In genomic region chr10:3045471-3046209, GRCh38 we compare ENCODE assay signal across 8 cellular contexts. TPM values are rescaled to one million over a fixed set of nuclear protein-coding genes. Genes with fewer than 3 reads are reported as not detected.
A peak's percentile ranks its signal among the peaks of the same experiment; 100 is the strongest.
DNase-seq lines count a peak whose midpoint lies in the region; ATAC-seq, FAIRE-seq and TF ChIP-seq lines count a peak whose summit lies in the region.

No MANE protein-coding gene starts in this region.

- ATAC-seq in K562 (peak; percentile 98), GM21576 (IDR thresholded peaks at IDR 0.05; ENCODE audit: unreplicated experiment) (no peak)

- POLR2A ChIA-PET in K562 (lab: Yijun Ruan, JAX), result interaction anchor here (0.5 to 0.7 kb wide), 3 partner anchors 109 to 1387 kb away, joined by 3 to 4 read pairs (median 4); no protein-coding TSS in a partner anchor

- WGBS in K562 (ENCODE audit: insufficient coverage, low coverage, missing lambda C conversion rate), result 27% methylated on average over 8 of the region's 11 CpGs

- H3K79me2 ChIP-seq in K562 (ENCODE audit: control insufficient read depth, insufficient read depth, low read length), result no peaks in the 10 kb centered on the region

- H3K4me2 ChIP-seq in K562 (ENCODE audit: insufficient read depth, low read length), result peak overlapping the region; percentile 60
- H3K4me2 ChIP-seq in skeletal muscle satellite cell (ENCODE audit: low read length), result peak overlapping the region; percentile 78

- FAIRE-seq in K562 (lab: Jason Lieb, UNC), result peak; percentile 89

- H3K9me3 ChIP-seq in K562 (replicated peaks; ENCODE audit: control insufficient read depth, insufficient read depth, low read depth, low read length) (no peaks in the 10 kb centered on the region), iPS-18a (ENCODE audit: control insufficient read depth, low read depth, low read length) (peaks cover 4% of the 10 kb centered on the region), skeletal muscle satellite cell (replicated peaks; ENCODE audit: low read length) (no peaks in the 10 kb centered on the region)

- no TSS peak for BruUV-seq in K562 (replicated peaks; lab: Mats Ljungman, UMichigan)

- peak overlapping the region; percentile 88 for H2AFZ ChIP-seq in K562 (ENCODE audit: low read depth, low read length)

- no peaks in the 10 kb centered on the region for H4K20me1 ChIP-seq in K562 (replicated peaks; ENCODE audit: control insufficient read depth, insufficient read depth, low read length)

- TF ChIP-seq POLR2A in K562 (conservative IDR thresholded peaks at IDR 0.05), result no peak

- peak; percentile 7 to 23; a peak in 1 of 4 replicates for TF ChIP-seq RAD21 in K562 (CRISPR knock-in tag; conservative IDR thresholded peaks at IDR 0.05 in 1 of 2, IDR thresholded peaks at IDR 0.05 in 1 of 2)

- peak overlapping the region; percentile 59; the same call in 2 of the 3 replicates for H3K27ac ChIP-seq in K562 (ENCODE audit: extremely low read depth, low read depth, low read length)
- H3K27ac ChIP-seq in iPS-18a (ENCODE audit: low read length), result no peak overlapping the region

- CTCF ChIA-PET in K562 (lab: Yijun Ruan, JAX; ENCODE audit: low intra/inter-chr PET ratio), result interaction anchor here (1.1 to 1.3 kb wide), 2 partner anchors 117 to 118 kb away, joined by 3 read pairs; no protein-coding TSS in a partner anchor

- H3K4me1 ChIP-seq in K562 (replicated peaks in 1 of 2; ENCODE audit: control insufficient read depth in 2 of 2, insufficient read depth in 2 of 2, low read length in 2 of 2) (peaks cover 12 to 21% of the 10 kb centered on the region in 2 experiments), iPS-18a (ENCODE audit: control insufficient read depth, low read depth, low read length) (peaks cover 18% of the 10 kb centered on the region), skeletal muscle satellite cell (ENCODE audit: control insufficient read depth, insufficient read depth, low read length) (peaks cover 55% of the 10 kb centered on the region)

- no peak overlapping the region for H3K4me3 ChIP-seq in HFF-Myc (replicated peaks; ENCODE audit: low read depth, low read length)
- no peak overlapping the region for H3K4me3 ChIP-seq in K562
- peak overlapping the region; percentile 9 for H3K4me3 ChIP-seq in iPS-18a (ENCODE audit: low read length)
- peak overlapping the region; percentile 52 for H3K4me3 ChIP-seq in skeletal muscle satellite cell (ENCODE audit: low read length)

- H3K36me3 ChIP-seq in K562 (ENCODE audit: control insufficient read depth, insufficient read depth, low read length), result no peaks in the 10 kb centered on the region
- H3K36me3 ChIP-seq in iPS-18a (ENCODE audit: control insufficient read depth, low read depth, low read length), result no peaks in the 10 kb centered on the region
- H3K36me3 ChIP-seq in skeletal muscle satellite cell (ENCODE audit: insufficient read depth, low read length), result no peaks in the 10 kb centered on the region

- H3K9me1 ChIP-seq in K562 (ENCODE audit: control insufficient read depth, insufficient read depth, low read length), result no peaks in the 10 kb centered on the region

- TF ChIP-seq CTCF in HFF-Myc (IDR thresholded peaks at IDR 0.05; ENCODE audit: low read depth, low read length, missing control alignments) (peak; percentile 18), K562 (IDR thresholded peaks at IDR 0.05 in 2 of 3, conservative IDR thresholded peaks at IDR 0.05 in 1 of 3; ENCODE audit: insufficient read depth in 2 of 3, low read depth in 1 of 3, low read length in 3 of 3) (peak; percentile 41 to 60 (median 44); a peak in 5 of 6 replicates), GM10266 (IDR thresholded peaks at IDR 0.05; ENCODE audit: control insufficient read depth, insufficient read depth, low read depth, missing control alignments) (no peak)

- H3K9ac ChIP-seq in K562 (ENCODE audit: insufficient read depth in 1 of 2, low read depth in 2 of 2, low read length in 2 of 2) (peak overlapping the region; percentile 11 to 37; a peak in 3 of 4 replicates), iPS-18a (ENCODE audit: low read length) (peak overlapping the region; percentile 12), skeletal muscle satellite cell (ENCODE audit: low read depth, low read length) (peak overlapping the region; percentile 73)

- in situ Hi-C loops in K562 (cut with MboI), result loop anchor here (5.0 kb wide), 1 partner anchor 118 kb away; no protein-coding TSS in a partner anchor

- H3K27me3 ChIP-seq in K562 (ENCODE audit: control insufficient read depth in 2 of 2, insufficient read depth in 2 of 2, low read length in 2 of 2), result no peaks in the 10 kb centered on the region; a peak in 1 of 5 replicates
- no peaks in the 10 kb centered on the region for H3K27me3 ChIP-seq in iPS-18a (ENCODE audit: control insufficient read depth, insufficient read depth, low read length)
- H3K27me3 ChIP-seq in skeletal muscle satellite cell (ENCODE audit: control insufficient read depth, insufficient read depth, low read length), result no peaks in the 10 kb centered on the region

- intact Hi-C loops in K562 (cut with micrococcal nuclease), result no loop called here

- peak; percentile 49; the same call in 1 of the 2 replicates for TF ChIP-seq EP300 in K562 (IDR thresholded peaks at IDR 0.05; ENCODE audit: low read length)

- DNase-seq in HFF-Myc (ENCODE audit: extremely low read depth, low read depth) (no peak), K562 (ENCODE audit: extremely low read depth in 1 of 4, low spot score in 3 of 4) (peak; percentile 83 to 91 (median 84)), NCI-H774 (lab: John Stamatoyannopoulos, UW) (no peak), GM10266 (ENCODE audit: extremely low spot score) (no peak), LoVo (ENCODE audit: low spot score) (no peak)

TF ChIP-seq in K562, 482 proteins besides CTCF, POLR2A, EP300 and RAD21 (continues in another document):
- TF ChIP-seq MYNN (IDR thresholded peaks at IDR 0.05), result peak; percentile 64; the same call in 1 of the 2 replicates
- no peak for TF ChIP-seq MYNN (CRISPR knock-in tag; IDR thresholded peaks at IDR 0.05)
- TF ChIP-seq, protein P1, sequence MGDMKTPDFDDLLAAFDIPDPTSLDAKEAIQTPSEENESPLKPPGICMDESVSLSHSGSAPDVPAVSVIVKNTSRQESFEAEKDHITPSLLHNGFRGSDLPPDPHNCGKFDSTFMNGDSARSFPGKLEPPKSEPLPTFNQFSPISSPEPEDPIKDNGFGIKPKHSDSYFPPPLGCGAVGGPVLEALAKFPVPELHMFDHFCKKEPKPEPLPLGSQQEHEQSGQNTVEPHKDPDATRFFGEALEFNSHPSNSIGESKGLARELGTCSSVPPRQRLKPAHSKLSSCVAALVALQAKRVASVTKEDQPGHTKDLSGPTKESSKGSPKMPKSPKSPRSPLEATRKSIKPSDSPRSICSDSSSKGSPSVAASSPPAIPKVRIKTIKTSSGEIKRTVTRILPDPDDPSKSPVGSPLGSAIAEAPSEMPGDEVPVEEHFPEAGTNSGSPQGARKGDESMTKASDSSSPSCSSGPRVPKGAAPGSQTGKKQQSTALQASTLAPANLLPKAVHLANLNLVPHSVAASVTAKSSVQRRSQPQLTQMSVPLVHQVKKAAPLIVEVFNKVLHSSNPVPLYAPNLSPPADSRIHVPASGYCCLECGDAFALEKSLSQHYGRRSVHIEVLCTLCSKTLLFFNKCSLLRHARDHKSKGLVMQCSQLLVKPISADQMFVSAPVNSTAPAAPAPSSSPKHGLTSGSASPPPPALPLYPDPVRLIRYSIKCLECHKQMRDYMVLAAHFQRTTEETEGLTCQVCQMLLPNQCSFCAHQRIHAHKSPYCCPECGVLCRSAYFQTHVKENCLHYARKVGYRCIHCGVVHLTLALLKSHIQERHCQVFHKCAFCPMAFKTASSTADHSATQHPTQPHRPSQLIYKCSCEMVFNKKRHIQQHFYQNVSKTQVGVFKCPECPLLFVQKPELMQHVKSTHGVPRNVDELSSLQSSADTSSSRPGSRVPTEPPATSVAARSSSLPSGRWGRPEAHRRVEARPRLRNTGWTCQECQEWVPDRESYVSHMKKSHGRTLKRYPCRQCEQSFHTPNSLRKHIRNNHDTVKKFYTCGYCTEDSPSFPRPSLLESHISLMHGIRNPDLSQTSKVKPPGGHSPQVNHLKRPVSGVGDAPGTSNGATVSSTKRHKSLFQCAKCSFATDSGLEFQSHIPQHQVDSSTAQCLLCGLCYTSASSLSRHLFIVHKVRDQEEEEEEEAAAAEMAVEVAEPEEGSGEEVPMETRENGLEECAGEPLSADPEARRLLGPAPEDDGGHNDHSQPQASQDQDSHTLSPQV (IDR thresholded peaks at IDR 0.05), result peak; percentile 78
- TF ChIP-seq ATF3 (IDR thresholded peaks at IDR 0.05), result peak; percentile 82
- peak; percentile 34; the same call in 1 of the 2 replicates for TF ChIP-seq ATF3 (CRISPR knock-in tag; conservative IDR thresholded peaks at IDR 0.05)

RNA-seq across cellular contexts. Expression of gene PFKP, which starts 21.7 kb away (rescaled TPM):
- 153 and 281 TPM in 2 replicates for total RNA-seq in K562 (2011; cell fraction: chromatin; rRNA removed; ENCODE audit: low replicate concordance)
- 147 and 149 TPM in 2 replicates for total RNA-seq in K562 (2011; cell fraction: nucleolus; rRNA removed)
- 120 and 125 TPM in 2 replicates for total RNA-seq in K562 (2011; cell fraction: nucleoplasm; rRNA removed)
- total RNA-seq in K562 (2014; rRNA removed), result 91.6 and 109 TPM in 2 replicates
- 83.2 and 89.5 TPM in 2 replicates for total RNA-seq in K562 (2014; rRNA removed; fragmentation: Illumina TruSeq; extraction: Trizol)
- total RNA-seq in K562 (2015; rRNA removed; fragmentation: Illumina TruSeq; extraction: Trizol), result 62.1 and 65.2 TPM in 2 replicates
- total RNA-seq in K562 (2021), result 108 and 116 TPM in 2 replicates
- 34.7 and 50.3 TPM in 2 replicates for polyA plus RNA-seq in K562 (2011; rRNA removed)
- 29.5 and 50.9 TPM in 2 replicates for polyA plus RNA-seq in K562 (2011; cell fraction: cytosol; rRNA removed)
- polyA plus RNA-seq in K562 (2011; cell fraction: nucleus; rRNA removed), result 96.2 and 154 TPM in 2 replicates
- 94.4 and 95.0 TPM in 2 replicates for polyA plus RNA-seq in K562 (2012)
- 57.4 and 72.3 TPM in 2 replicates for polyA plus RNA-seq in K562 (2014; fragmentation: Illumina TruSeq; extraction: Trizol)
- 10 to 100 TPM; 23.5 to 30.3 TPM for polyA plus RNA-seq in K562 (2014; fragmentation: Nextera tagmentation; extraction: Ambion mirVana)
- 65.2 and 71.1 TPM in 2 replicates for polyA plus RNA-seq in K562 (2014; rRNA removed)
- 32.8 and 39.3 TPM in 2 replicates for polyA minus RNA-seq in K562 (2011; rRNA and poly(A)+ RNA removed)
- 52.9 and 65.4 TPM in 2 replicates for polyA minus RNA-seq in K562 (2011; cell fraction: cytosol; rRNA and poly(A)+ RNA removed)
- polyA minus RNA-seq in K562 (2011; cell fraction: nucleus; rRNA and poly(A)+ RNA removed), result 61.7 and 66.5 TPM in 2 replicates
- total RNA-seq in skeletal muscle satellite cell (2012; rRNA removed), result 265 and 306 TPM in 2 replicates

Comparison
In these comparisons a context has a peak if more than half of its experiments do, and no peak if none do; other contexts are left out.
1. DNase-seq: peak in K562 (4 of 4); none in HFF-Myc (single experiment), NCI-H774 (single experiment), GM10266 (single experiment) and LoVo (single experiment).
2. H3K4me3 ChIP-seq: peak in iPS-18a (single experiment) and skeletal muscle satellite cell (single experiment); none in HFF-Myc (single experiment) and K562 (single experiment).
3. H3K9ac ChIP-seq: peak in every context shown above with its lines; median percentile 73 in skeletal muscle satellite cell; 24 in K562; 12 in iPS-18a.